In genomic region chr1:200302893-200303250, GRCh38 we compare ENCODE assay signal across 8 cellular contexts.
DNase-seq lines count a peak whose midpoint lies in the region; ATAC-seq and TF ChIP-seq lines count a peak whose summit lies in the region.

No MANE protein-coding gene starts in this region.

- peak overlapping the region; percentile 96 for H3K4me2 ChIP-seq in IMR-90 (ENCODE audit: low read depth, low read length)

- 0 out of 2 replicates have a peak overlapping the region, but pooled peaks have one; percentile 13 for H2AK5ac ChIP-seq in IMR-90 (ENCODE audit: low read depth, low read length)

- CTCF ChIA-PET in IMR-90 (lab: Yijun Ruan, JAX): interaction anchor here (1.1 kb wide), 1 partner anchor 12 kb away, joined by 4 read pairs; no protein-coding TSS in a partner anchor

- TF ChIP-seq RAD21 in IMR-90 (IDR thresholded peaks at IDR 0.05; ENCODE audit: low read length): no peak

- H3K14ac ChIP-seq in IMR-90 (replicated peaks; ENCODE audit: low read depth, low read length): peak overlapping the region; percentile 94; the same call in 1 of the 2 replicates

- TF ChIP-seq CTCF in IMR-90 (conservative IDR thresholded peaks at IDR 0.05; ENCODE audit: low read depth, low read length): no peak
- TF ChIP-seq CTCF in cardiac fibroblast (IDR thresholded peaks at IDR 0.05; ENCODE audit: low read depth, low read length): no peak
- TF ChIP-seq CTCF in lower leg skin (IDR thresholded peaks at IDR 0.05): no peak
- no peak for TF ChIP-seq CTCF in thyroid gland (IDR thresholded peaks at IDR 0.05)
- TF ChIP-seq CTCF in WERI-Rb-1 (IDR thresholded peaks at IDR 0.05; ENCODE audit: low read depth, low read length): no peak

- peak overlapping the region; percentile 18; the same call in 1 of the 3 replicates for H2BK15ac ChIP-seq in IMR-90 (ENCODE audit: low read depth, low read length)

- intact Hi-C loops in IMR-90 (cut with micrococcal nuclease) (loop anchor here (10.0 kb wide), 2 partner anchors 182 to 618 kb away; no protein-coding TSS in a partner anchor), lower leg skin (cut with DNase I; ENCODE audit: low total_unique reads) (no loop called here), thyroid gland (cut with DNase I) (no loop called here)

- POLR2A ChIA-PET in IMR-90 (lab: Charles Lee; ENCODE audit: unreplicated experiment): no interaction called here

- H3K27ac ChIP-seq in IMR-90 (ENCODE audit: insufficient read depth, low read length) (no peak overlapping the region), thyroid gland (no peak overlapping the region), WERI-Rb-1 (no peak overlapping the region)

- ATAC-seq in IMR-90 (ENCODE audit: low read depth): peak; percentile 57
- no peak for ATAC-seq in GM18909 (IDR thresholded peaks at IDR 0.05; ENCODE audit: poor library complexity, unreplicated experiment)

- H3K4me3 ChIP-seq in IMR-90 (ENCODE audit: insufficient read depth, low read depth, low read length): peak overlapping the region; percentile 52
- peak overlapping the region; percentile 60 to 68 for H3K4me3 ChIP-seq in cardiac fibroblast (replicated peaks in 1 of 2; ENCODE audit: low read depth in 2 of 2, low read length in 2 of 2)
- peak overlapping the region; percentile 58 for H3K4me3 ChIP-seq in lower leg skin (ENCODE audit: low read depth, poor library complexity, severe bottlenecking)
- H3K4me3 ChIP-seq in thyroid gland (replicated peaks in 1 of 3): peak overlapping the region in 2 of 3 donors; percentile 43 to 77
- H3K4me3 ChIP-seq in WERI-Rb-1 (ENCODE audit: low read depth, low read length): no peak overlapping the region

- H2BK120ac ChIP-seq in IMR-90 (ENCODE audit: low read depth, low read length): peak overlapping the region; percentile 78; the same call in 1 of the 2 replicates

- H3K4ac ChIP-seq in IMR-90 (ENCODE audit: low read depth, low read length): no peak overlapping the region; the same call in 1 of the 2 replicates

- in situ Hi-C loops in IMR-90 (cut with MboI; ENCODE audit: low sequenced_read_pairs): no loop called here

- 9% methylated on average over 3 of the region's 12 CpGs; no CpG with 5 or more reads in 1 of the 2 experiments for WGBS in IMR-90 (ENCODE audit: extremely low coverage in 2 of 2, insufficient read length in 1 of 2), 2 experiments
- WGBS in lower leg skin, 2 donors: 11 to 13% methylated on average over 12 of the region's 12 CpGs
- WGBS in thyroid gland, 2 donors: 21 to 23% methylated on average over 12 of the region's 12 CpGs

- no peak overlapping the region for H2AK9ac ChIP-seq in IMR-90 (replicated peaks; ENCODE audit: low read depth, low read length, poor library complexity)

- peak overlapping the region; percentile 68; the same call in 1 of the 2 replicates for H4K5ac ChIP-seq in IMR-90 (ENCODE audit: low read depth, low read length)

- H3K9ac ChIP-seq in IMR-90 (ENCODE audit: low read depth, low read length): peak overlapping the region; percentile 36; the same call in 1 of the 2 replicates

- no peaks in the 10 kb centered on the region for H3K79me1 ChIP-seq in IMR-90 (ENCODE audit: low read depth in 1 of 2, low read length in 2 of 2)

- H3K23ac ChIP-seq in IMR-90 (ENCODE audit: low read depth, low read length): peak overlapping the region; percentile 75

- peak overlapping the region; percentile 93 for H2AFZ ChIP-seq in IMR-90 (replicated peaks; ENCODE audit: low read length, poor library complexity)

- DNase-seq in D341Med (ENCODE audit: low spot score) (peak; percentile 45), IMR-90 (no peak), cardiac fibroblast (ENCODE audit: low read depth in 2 of 2) (peak; percentile 17 to 21), lower leg skin (ENCODE audit: low spot score in 2 of 2) (no peak), thyroid gland (peak; percentile 24 to 26), WERI-Rb-1 (no peak)
- DNase-seq in stimulated activated CD4-positive, alpha-beta T cell treated with anti-CD3 and anti-CD28 coated beads, Interleukin-4, amount 100 ng/mL, for 4 hours: no peak

- H3K9me3 ChIP-seq in IMR-90 (ENCODE audit: control insufficient read depth, insufficient read depth, low read length): no peaks in the 10 kb centered on the region
- no peaks in the 10 kb centered on the region for H3K9me3 ChIP-seq in thyroid gland
- H3K9me3 ChIP-seq in WERI-Rb-1 (ENCODE audit: severe bottlenecking): no peaks in the 10 kb centered on the region

- H2BK5ac ChIP-seq in IMR-90 (ENCODE audit: low read depth, low read length, poor library complexity, severe bottlenecking): peak overlapping the region; percentile 1

- no peaks in the 10 kb centered on the region for H4K20me1 ChIP-seq in IMR-90 (ENCODE audit: insufficient read depth, low read length)

- H3K18ac ChIP-seq in IMR-90 (ENCODE audit: low read depth, low read length): peak overlapping the region; percentile 70; the same call in 1 of the 2 replicates

- peak overlapping the region; percentile 69 to 85; a peak in 2 of 4 replicates for H4K8ac ChIP-seq in IMR-90 (ENCODE audit: low read depth in 2 of 2, low read length in 2 of 2)

- H2BK20ac ChIP-seq in IMR-90 (ENCODE audit: low read depth, low read length): peak overlapping the region; percentile 73; the same call in 1 of the 2 replicates

- no peaks in the 10 kb centered on the region for H3K27me3 ChIP-seq in IMR-90 (ENCODE audit: control insufficient read depth, insufficient read depth, low read length)
- no peaks in the 10 kb centered on the region for H3K27me3 ChIP-seq in thyroid gland
- no peaks in the 10 kb centered on the region for H3K27me3 ChIP-seq in WERI-Rb-1 (ENCODE audit: insufficient read depth, low read depth, severe bottlenecking)

- TF ChIP-seq POLR2A in IMR-90 (IDR thresholded peaks at IDR 0.05; ENCODE audit: low read depth, low read length) (no peak), lower leg skin (IDR thresholded peaks at IDR 0.05) (no peak), thyroid gland (IDR thresholded peaks at IDR 0.05) (no peak)

- peaks cover 4% of the 10 kb centered on the region for H3K4me1 ChIP-seq in IMR-90 (ENCODE audit: control insufficient read depth, insufficient read depth, low read length)
- H3K4me1 ChIP-seq in thyroid gland: peaks cover 0 to 3% of the 10 kb centered on the region in 2 donors

- dilution Hi-C loops in IMR-90 (cut with HindIII; ENCODE audit: low sequenced_read_pairs, unreplicated experiment): no loop called here

- H3K9me1 ChIP-seq in IMR-90 (ENCODE audit: insufficient read depth, low read length): no peaks in the 10 kb centered on the region

- H3K56ac ChIP-seq in IMR-90 (ENCODE audit: extremely low read depth, insufficient read depth, low read length): no peak overlapping the region

- no peaks in the 10 kb centered on the region for H3K36me3 ChIP-seq in IMR-90 (ENCODE audit: control insufficient read depth, insufficient read depth, low read length)
- H3K36me3 ChIP-seq in thyroid gland: no peaks in the 10 kb centered on the region
- no peaks in the 10 kb centered on the region for H3K36me3 ChIP-seq in WERI-Rb-1

- H4K91ac ChIP-seq in IMR-90 (ENCODE audit: insufficient read depth, low read depth, low read length): no peak overlapping the region

- no TSS peak for BruUV-seq in IMR-90 (replicated peaks; lab: Mats Ljungman, UMichigan)

TF ChIP-seq in IMR-90, 13 proteins besides CTCF, POLR2A, EP300 and RAD21:
- TF ChIP-seq BHLHE40 (IDR thresholded peaks at IDR 0.05; ENCODE audit: low read depth, low read length) (no peak), SMC3 (IDR thresholded peaks at IDR 0.05; ENCODE audit: low read depth, low read length) (no peak), ELK1 (IDR thresholded peaks at IDR 0.05; ENCODE audit: borderline replicate concordance, low read depth, low read length) (no peak), RFX5 (IDR thresholded peaks at IDR 0.05; ENCODE audit: low read depth, low read length) (no peak), MXI1 (IDR thresholded peaks at IDR 0.05; ENCODE audit: borderline replicate concordance, low read depth, low read length) (no peak), NFE2L2 (IDR thresholded peaks at IDR 0.05; ENCODE audit: low read depth, low read length) (no peak), FOS (IDR thresholded peaks at IDR 0.05; ENCODE audit: low read depth, low read length) (no peak), MAFK (IDR thresholded peaks at IDR 0.05; ENCODE audit: low read depth, low read length) (no peak), CHD1 (IDR thresholded peaks at IDR 0.05; ENCODE audit: low read depth, low read length) (no peak), CEBPB (IDR thresholded peaks at IDR 0.05; ENCODE audit: low read depth, low read length) (no peak), MAZ (IDR thresholded peaks at IDR 0.05; ENCODE audit: borderline replicate concordance, low read depth, low read length) (no peak), RCOR1 (IDR thresholded peaks at IDR 0.05; ENCODE audit: insufficient replicate concordance, low read length) (no peak)
- TF ChIP-seq, protein P1, sequence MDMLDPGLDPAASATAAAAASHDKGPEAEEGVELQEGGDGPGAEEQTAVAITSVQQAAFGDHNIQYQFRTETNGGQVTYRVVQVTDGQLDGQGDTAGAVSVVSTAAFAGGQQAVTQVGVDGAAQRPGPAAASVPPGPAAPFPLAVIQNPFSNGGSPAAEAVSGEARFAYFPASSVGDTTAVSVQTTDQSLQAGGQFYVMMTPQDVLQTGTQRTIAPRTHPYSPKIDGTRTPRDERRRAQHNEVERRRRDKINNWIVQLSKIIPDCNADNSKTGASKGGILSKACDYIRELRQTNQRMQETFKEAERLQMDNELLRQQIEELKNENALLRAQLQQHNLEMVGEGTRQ (IDR thresholded peaks at IDR 0.05; ENCODE audit: low read depth, low read length): no peak

Comparison
In these comparisons a context has a peak if more than half of its experiments do, and no peak if none do; other contexts are left out.
1. DNase-seq: peak in D341Med (single experiment), cardiac fibroblast (2 of 2) and thyroid gland (2 of 2); none in IMR-90 (single experiment), lower leg skin (0 of 2), WERI-Rb-1 (single experiment) and stimulated activated CD4-positive, alpha-beta T cell treated with anti-CD3 and anti-CD28 coated beads, Interleukin-4, amount 100 ng/mL, for 4 hours (0 of 2).